In genomic region chr12:57888407-57889157, GRCh38 we compare ENCODE assay signal across 8 cellular contexts. TPM values are rescaled to one million over a fixed set of nuclear protein-coding genes. Genes with fewer than 3 reads are reported as not detected.
DNase-seq lines count a peak whose midpoint lies in the region; ATAC-seq, FAIRE-seq and TF ChIP-seq lines count a peak whose summit lies in the region.

No MANE protein-coding gene starts in this region.

- peak overlapping the region in 2 of 7 experiments; percentile 5 to 10 for H3K4me3 ChIP-seq in skin epidermis

- no peak for FAIRE-seq in H54 (lab: Jason Lieb, UNC)

- peak; percentile 17; the same call in 1 of the 2 replicates for TF ChIP-seq POLR2A in H54 (IDR thresholded peaks at IDR 0.05; ENCODE audit: low read depth, low read length)

- ATAC-seq in HG02970 (IDR thresholded peaks at IDR 0.05; ENCODE audit: low FRiP score, unreplicated experiment) (no peak), GM18511 (IDR thresholded peaks at IDR 0.05; ENCODE audit: unreplicated experiment) (no peak)

- H3K27ac ChIP-seq in adipose tissue (ENCODE audit: low read depth, low read length) (peak overlapping the region; percentile 45), skin epidermis (peak overlapping the region in 20 of 21 experiments; percentile 76 to 100 (median 94))

- 36 to 58% (median 44%) methylated on average over 14 to 15 of the region's 15 CpGs for WGBS in adipose tissue, 3 donors

- DNase-seq in H54 (ENCODE audit: insufficient read length, low spot score) (peak; percentile 32), NCI-H2227 (lab: John Stamatoyannopoulos, UW; ENCODE audit: unreplicated experiment) (peak; percentile 70), hypothalamus (lab: John Stamatoyannopoulos, UW) (peak in 40 of 51 donors; percentile 8 to 80 (median 44))
- no peak for DNase-seq in activated effector memory CD4-positive, alpha-beta T cell treated with anti-CD3 and anti-CD28 coated beads, Interleukin-2, amount 50 U/mL, for 16 hours

RNA-seq across cellular contexts. Expression of gene CTDSP2, which starts 42.1 kb away (rescaled TPM):
- 100 to 1,000 TPM in 1 of 3 donors, 10 to 100 TPM in 2; 76.0 to 106 (median 96.4) TPM for polyA plus RNA-seq in adipose tissue

RNA-seq across cellular contexts. Expression of gene ATP23, which starts 52.8 kb away (rescaled TPM):
- 10 to 100 TPM in 1 of 3 donors, 1 to 10 TPM in 2; 4.3 to 11.0 (median 7.6) TPM for polyA plus RNA-seq in adipose tissue
